ENCODE assay signal across 29 cellular contexts in genomic region chr6:153963352-153963751, GRCh38.
DNase-seq lines count a peak whose midpoint lies in the region; ATAC-seq, FAIRE-seq and TF ChIP-seq lines count a peak whose summit lies in the region.
"Had no signal": no experiment of that assay in that cellular context is flagged by ENCODE, and none has a peak within 500 bp of the region (broad histone marks: within the 10 kb centered on the region; RNA-seq: fewer than 3 reads in every experiment).

No MANE protein-coding gene starts in this region.

- peak; percentile 49 for TF ChIP-seq CTCF in 22Rv1 (IDR thresholded peaks at IDR 0.05)
- TF ChIP-seq CTCF in GM12864 (IDR thresholded peaks at IDR 0.05; ENCODE audit: low read depth, low read length, missing control alignments): peak; percentile 33
- TF ChIP-seq CTCF in HCT116 (IDR thresholded peaks at IDR 0.05 in 2 of 3, conservative IDR thresholded peaks at IDR 0.05 in 1 of 3; ENCODE audit: borderline replicate concordance in 1 of 3, insufficient read depth in 1 of 3, low read depth in 2 of 3, low read length in 2 of 3): peak in 2 of 3 experiments; percentile 21 to 29; a peak in 3 of 6 replicates
- TF ChIP-seq CTCF in WERI-Rb-1 (IDR thresholded peaks at IDR 0.05; ENCODE audit: low read depth, low read length): peak; percentile 13; the same call in 1 of the 2 replicates
- no peak for TF ChIP-seq CTCF in right lobe of liver (IDR thresholded peaks at IDR 0.05)

- 40% methylated on average over 3 of the region's 3 CpGs for whole genome bisulfite sequencing in right lobe of liver (ENCODE audit: insufficient coverage, low coverage, low lambda C conversion rate, missing lambda C conversion rate)

- H3K79me2 ChIP-seq in HCT116 (ENCODE audit: insufficient read depth, low read length): no peaks in the 10 kb centered on the region

- ATAC-seq in HCT116 (no peak; the same call in 1 of the 2 replicates), right lobe of liver (no peak), GM18867 (IDR thresholded peaks at IDR 0.05; ENCODE audit: unreplicated experiment) (no peak)
- ATAC-seq: activated T-helper 17 cell treated with anti-CD3 and anti-CD28 coated beads, Interleukin-2, amount 50 U/mL, for 72 hours; HepG2; lower lobe of right lung; natural killer cell treated with Interleukin-12 subunit alpha and Interleukin-12 subunit beta and Interleukin-15 and Interleukin-18, amount 100 ng/mL, for 72 hours; T-helper 17 cell had no signal

- no peak overlapping the region for H3K9ac ChIP-seq in HCT116 (ENCODE audit: low read length)

- POLR2A ChIA-PET in HCT116 (lab: Charles Lee): no interaction called here

- RAD21 ChIA-PET in HCT116 (lab: Charles Lee; ENCODE audit: low non-redundant PET in 1 of 2, low total read pairs in 2 of 2, uncharacterized antibody in 2 of 2, unreplicated experiment in 2 of 2): no interaction called here

- no peak for TF ChIP-seq POLR2A in HCT116 (IDR thresholded peaks at IDR 0.05; ENCODE audit: borderline replicate concordance, extremely low read depth, insufficient read depth, insufficient read length)
- TF ChIP-seq POLR2A in right lobe of liver (IDR thresholded peaks at IDR 0.05): no peak

- H3K9me2 ChIP-seq in HCT116 (ENCODE audit: insufficient read depth): no peaks in the 10 kb centered on the region

- FAIRE-seq in RCC 7860 (lab: Jason Lieb, UNC): no peak
- FAIRE-seq: HepG2, small intestine had no signal

- no peaks in the 10 kb centered on the region for H3K36me3 ChIP-seq in HCT116 (ENCODE audit: control insufficient read depth in 1 of 2, insufficient read depth in 2 of 2, low read length in 2 of 2)
- H3K36me3 ChIP-seq in WERI-Rb-1: no peaks in the 10 kb centered on the region
- H3K36me3 ChIP-seq in right lobe of liver: no peaks in the 10 kb centered on the region
- H3K36me3 ChIP-seq: lower lobe of right lung, ovary, stomach, thyroid gland, vagina had no signal

- H2AFZ ChIP-seq in HCT116 (ENCODE audit: low read depth, low read length, poor library complexity, severe bottlenecking): no peak overlapping the region

- H3K27ac ChIP-seq in 22Rv1: peak overlapping the region; percentile 80
- no peak overlapping the region for H3K27ac ChIP-seq in HCT116 (ENCODE audit: low read depth, low read length)
- no peak overlapping the region for H3K27ac ChIP-seq in WERI-Rb-1
- no peak overlapping the region for H3K27ac ChIP-seq in right lobe of liver
- H3K27ac ChIP-seq: lower lobe of right lung, ovary, SK-N-MC, stomach, thyroid gland, vagina had no signal

- no peaks in the 10 kb centered on the region for H4K20me1 ChIP-seq in HCT116 (ENCODE audit: insufficient read depth)

- CTCF ChIA-PET in HCT116 (lab: Charles Lee): interaction anchor here (0.8 to 1.0 kb wide), 3 partner anchors 9 to 16 kb away, joined by 3 to 4 read pairs (median 3); no protein-coding TSS in a partner anchor

- no peaks in the 10 kb centered on the region for H3K9me3 ChIP-seq in HCT116 (ENCODE audit: control insufficient read depth in 1 of 2, insufficient read depth in 1 of 2, low read depth in 1 of 2, low read length in 2 of 2)
- H3K9me3 ChIP-seq in WERI-Rb-1 (ENCODE audit: severe bottlenecking): no peaks in the 10 kb centered on the region
- H3K9me3 ChIP-seq in right lobe of liver: no peaks in the 10 kb centered on the region
- H3K9me3 ChIP-seq: lower lobe of right lung, ovary, stomach, thyroid gland, vagina had no signal

- TF ChIP-seq RAD21 in HCT116 (IDR thresholded peaks at IDR 0.05; ENCODE audit: low read depth): peak; percentile 19; the same call in 1 of the 2 replicates

- no peaks in the 10 kb centered on the region for H3K4me1 ChIP-seq in HCT116 (ENCODE audit: control insufficient read depth in 1 of 2, insufficient read depth in 2 of 2, low read length in 2 of 2)
- H3K4me1 ChIP-seq in right lobe of liver: no peaks in the 10 kb centered on the region
- H3K4me1 ChIP-seq: lower lobe of right lung, stomach, thyroid gland had no signal

- intact Hi-C loops in HCT116 (cut with micrococcal nuclease) (no loop called here), right lobe of liver (cut with DNase I) (no loop called here)

- H3K4me2 ChIP-seq in HCT116 (ENCODE audit: low read length): no peak overlapping the region

- BruUV-seq in HCT116 (replicated peaks; lab: Mats Ljungman, UMichigan): no TSS peak

- H3K27me3 ChIP-seq in HCT116 (ENCODE audit: insufficient read depth, low read length): peaks cover 26% of the 10 kb centered on the region; the same call in 1 of the 2 replicates
- H3K27me3 ChIP-seq in WERI-Rb-1 (ENCODE audit: insufficient read depth, low read depth, severe bottlenecking): no peaks in the 10 kb centered on the region
- H3K27me3 ChIP-seq in right lobe of liver: no peaks in the 10 kb centered on the region
- H3K27me3 ChIP-seq: ovary, stomach, thyroid gland, vagina had no signal

- DNase-seq in GM12864 (ENCODE audit: low read depth): no peak
- no peak for DNase-seq in HCT116 (ENCODE audit: low read depth, low spot score)
- DNase-seq in WERI-Rb-1: no peak
- no peak for DNase-seq in right lobe of liver
- DNase-seq in stimulated activated CD8-positive, alpha-beta memory T cell treated with anti-CD3 and anti-CD28 coated beads, Interleukin-4, amount 100 ng/mL, for 48 hours: no peak
- DNase-seq in RCC 7860 (ENCODE audit: low spot score): no peak
- DNase-seq: activated CD4-positive, alpha-beta memory T cell treated with anti-CD3 and anti-CD28 coated beads, Interleukin-2, amount 10 ng/mL, durations not matched to agents 7 days and 5 days; activated CD4-positive, CD25-positive, alpha-beta regulatory T cell treated with anti-CD3 and anti-CD28 coated beads, Interleukin-2, amount 50 U/mL, for 72 hours; activated CD8-positive, alpha-beta memory T cell treated with anti-CD3 and anti-CD28 coated beads, Interleukin-2, amount 50 U/mL, for 48 hours; aorta; effector CD8-positive, alpha-beta T cell; erythroblast; HFFc6; Kasumi-1; kidney; lower lobe of right lung; NCI-H1694 treated with DMSO at 0.1 percent for 48 hours; ovary; small intestine; stomach; T-helper 17 cell; thyroid gland had no signal

- H3K4me3 ChIP-seq in GM12864 (ENCODE audit: low read depth, low read length) (no peak overlapping the region), HCT116 (replicated peaks in 1 of 2; ENCODE audit: low read depth in 1 of 2, low read length in 2 of 2) (no peak overlapping the region), WERI-Rb-1 (ENCODE audit: low read depth, low read length) (no peak overlapping the region), right lobe of liver (no peak overlapping the region)
- H3K4me3 ChIP-seq: lower lobe of right lung, ovary, SK-N-MC, stomach, thyroid gland, vagina had no signal

TF ChIP-seq in HCT116, 20 proteins besides CTCF, POLR2A, EP300 and RAD21:
- TF ChIP-seq FOSL1 (IDR thresholded peaks at IDR 0.05; ENCODE audit: low read depth) (no peak), REST (IDR thresholded peaks at IDR 0.05; ENCODE audit: low read depth) (no peak), EZH2phosphoT487 (IDR thresholded peaks at IDR 0.05; ENCODE audit: borderline replicate concordance) (no peak), SRF (IDR thresholded peaks at IDR 0.05; ENCODE audit: low read depth) (no peak), SP1 (IDR thresholded peaks at IDR 0.05; ENCODE audit: low read depth) (no peak)

Comparison
In these comparisons a context has a peak if more than half of its experiments do, and no peak if none do; other contexts are left out.
1. CTCF ChIP-seq: peak in 22Rv1 (single experiment), GM12864 (single experiment), HCT116 (2 of 3) and WERI-Rb-1 (single experiment); none in right lobe of liver (0 of 4).